1 cellular context compared by ENCODE assay signal in the genomic region with DNA sequence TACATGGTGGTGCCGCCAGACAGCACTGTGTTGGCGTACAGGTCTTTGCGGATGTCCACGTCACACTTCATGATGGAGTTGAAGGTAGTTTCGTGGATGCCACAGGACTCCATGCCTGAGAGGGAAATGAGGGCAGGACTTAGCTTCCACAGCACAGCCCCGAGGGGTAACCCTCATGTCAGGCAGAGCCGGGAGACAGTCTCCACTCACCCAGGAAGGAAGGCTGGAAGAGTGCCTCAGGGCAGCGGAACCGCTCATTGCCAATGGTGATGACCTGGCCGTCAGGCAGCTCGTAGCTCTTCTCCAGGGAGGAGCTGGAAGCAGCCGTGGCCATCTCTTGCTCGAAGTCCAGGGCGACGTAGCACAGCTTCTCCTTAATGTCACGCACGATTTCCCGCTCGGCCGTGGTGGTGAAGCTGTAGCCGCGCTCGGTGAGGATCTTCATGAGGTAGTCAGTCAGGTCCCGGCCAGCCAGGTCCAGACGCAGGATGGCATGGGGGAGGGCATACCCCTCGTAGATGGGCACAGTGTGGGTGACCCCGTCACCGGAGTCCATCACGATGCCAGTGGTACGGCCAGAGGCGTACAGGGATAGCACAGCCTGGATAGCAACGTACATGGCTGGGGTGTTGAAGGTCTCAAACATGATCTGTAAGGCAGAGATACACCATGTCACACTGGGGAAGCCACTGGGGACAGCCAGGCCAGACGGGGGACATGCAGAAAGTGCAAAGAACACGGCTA.
A peak's percentile ranks its signal among the peaks of the same experiment; 100 is the strongest.
TF ChIP-seq lines count a peak whose summit lies in the region.

No MANE protein-coding gene starts in this region.

TF ChIP-seq in K562, 482 proteins besides CTCF, POLR2A, EP300 and RAD21 (continued from another document and continues in another):
- TF ChIP-seq TEAD4 (IDR thresholded peaks at IDR 0.05; ENCODE audit: low read length) (0 out of 2 replicates have a peak, but pooled peaks have one; percentile 2), TEAD4 (CRISPR knock-in tag; IDR thresholded peaks at IDR 0.05; ENCODE audit: borderline replicate concordance) (peak; percentile 80), TOE1 (IDR thresholded peaks at IDR 0.05; ENCODE audit: borderline replicate concordance) (no peak), TOE1 (CRISPR knock-in tag; IDR thresholded peaks at IDR 0.05; ENCODE audit: borderline replicate concordance, low read depth) (peak; percentile 16; the same call in 1 of the 2 replicates), GTF2A2 (tag; IDR thresholded peaks at IDR 0.05) (no peak), ZC3H4 (CRISPR knock-in tag; IDR thresholded peaks at IDR 0.05; ENCODE audit: borderline replicate concordance) (peak; percentile 99), ERF (CRISPR knock-in tag; IDR thresholded peaks at IDR 0.05) (no peak), CHD2 (IDR thresholded peaks at IDR 0.05; ENCODE audit: low read depth, low read length) (peak; percentile 37; the same call in 1 of the 2 replicates), YY1 (IDR thresholded peaks at IDR 0.05; ENCODE audit: borderline replicate concordance in 1 of 3, control insufficient read depth in 1 of 3, extremely low read depth in 1 of 3, insufficient read depth in 3 of 3, insufficient read length in 1 of 3, insufficient replicate concordance in 2 of 3, low read depth in 1 of 3, low read length in 2 of 3) (peak in 1 of 3 experiments; percentile 5), MAX (CRISPR knock-in tag; IDR thresholded peaks at IDR 0.05) (0 out of 2 replicates have a peak, but pooled peaks have one; percentile 13), PCBP1 (IDR thresholded peaks at IDR 0.05; ENCODE audit: low read depth, low read length, poor library complexity, severe bottlenecking) (no peak), PCBP2 (IDR thresholded peaks at IDR 0.05; ENCODE audit: low read depth, low read length, poor library complexity, severe bottlenecking) (no peak), CCNT2 (IDR thresholded peaks at IDR 0.05; ENCODE audit: borderline replicate concordance, extremely low read depth, insufficient read length, low read depth, low read length) (peak; percentile 47), GABPB2 (CRISPR knock-in tag; conservative IDR thresholded peaks at IDR 0.05) (0 out of 2 replicates have a peak, but pooled peaks have one; percentile 70), ZNF584 (CRISPR knock-in tag; IDR thresholded peaks at IDR 0.05; ENCODE audit: low read depth) (no peak), ZNF224 (CRISPR knock-in tag; IDR thresholded peaks at IDR 0.05) (no peak), ZFP30 (CRISPR knock-in tag; IDR thresholded peaks at IDR 0.05; ENCODE audit: borderline replicate concordance) (no peak), HNRNPK (IDR thresholded peaks at IDR 0.05; ENCODE audit: low read depth, low read length, poor library complexity, severe bottlenecking) (no peak), RBM39 (optimal IDR thresholded peaks at IDR 0.05; ENCODE audit: low read depth, low read length) (peak; percentile 99), ZKSCAN8 (CRISPR knock-in tag; IDR thresholded peaks at IDR 0.05) (no peak), SIN3A (IDR thresholded peaks at IDR 0.05; ENCODE audit: borderline replicate concordance in 2 of 2, control insufficient read depth in 1 of 2, low read depth in 2 of 2, low read length in 2 of 2) (no peak), NCOA2 (IDR thresholded peaks at IDR 0.05; ENCODE audit: partially characterized antibody in 2 of 2) (no peak), NKRF (IDR thresholded peaks at IDR 0.05; ENCODE audit: borderline replicate concordance) (no peak), PTBP1 (IDR thresholded peaks at IDR 0.05; ENCODE audit: low read depth, low read length) (peak; percentile 78), KAT8 (IDR thresholded peaks at IDR 0.05; ENCODE audit: low read depth) (no peak), CBFA2T3 (IDR thresholded peaks at IDR 0.05) (no peak), GATAD2A (IDR thresholded peaks at IDR 0.05) (no peak), POLR2B (IDR thresholded peaks at IDR 0.05; ENCODE audit: low read depth, partially characterized antibody) (peak; percentile 61), POLR2AphosphoS5 (IDR thresholded peaks at IDR 0.05; ENCODE audit: control insufficient read depth, insufficient read depth, low read depth, low read length) (peak; percentile 13; the same call in 1 of the 2 replicates), PTTG1 (tag; IDR thresholded peaks at IDR 0.05; ENCODE audit: low read depth) (no peak), JUN (IDR thresholded peaks at IDR 0.05; ENCODE audit: borderline replicate concordance, low read depth, low read length) (no peak), JUN (CRISPR knock-in tag; IDR thresholded peaks at IDR 0.05; ENCODE audit: borderline replicate concordance) (no peak), ETV5 (CRISPR knock-in tag; IDR thresholded peaks at IDR 0.05; ENCODE audit: low read depth) (no peak), HNRNPL (IDR thresholded peaks at IDR 0.05; ENCODE audit: low read depth, low read length) (peak; percentile 36)
- TF ChIP-seq, protein P1, sequence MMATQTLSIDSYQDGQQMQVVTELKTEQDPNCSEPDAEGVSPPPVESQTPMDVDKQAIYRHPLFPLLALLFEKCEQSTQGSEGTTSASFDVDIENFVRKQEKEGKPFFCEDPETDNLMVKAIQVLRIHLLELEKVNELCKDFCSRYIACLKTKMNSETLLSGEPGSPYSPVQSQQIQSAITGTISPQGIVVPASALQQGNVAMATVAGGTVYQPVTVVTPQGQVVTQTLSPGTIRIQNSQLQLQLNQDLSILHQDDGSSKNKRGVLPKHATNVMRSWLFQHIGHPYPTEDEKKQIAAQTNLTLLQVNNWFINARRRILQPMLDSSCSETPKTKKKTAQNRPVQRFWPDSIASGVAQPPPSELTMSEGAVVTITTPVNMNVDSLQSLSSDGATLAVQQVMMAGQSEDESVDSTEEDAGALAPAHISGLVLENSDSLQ (IDR thresholded peaks at IDR 0.05), result no peak
- TF ChIP-seq, protein P2, sequence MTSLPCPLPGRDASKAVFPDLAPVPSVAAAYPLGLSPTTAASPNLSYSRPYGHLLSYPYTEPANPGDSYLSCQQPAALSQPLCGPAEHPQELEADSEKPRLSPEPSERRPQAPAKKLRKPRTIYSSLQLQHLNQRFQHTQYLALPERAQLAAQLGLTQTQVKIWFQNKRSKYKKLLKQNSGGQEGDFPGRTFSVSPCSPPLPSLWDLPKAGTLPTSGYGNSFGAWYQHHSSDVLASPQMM (CRISPR knock-in tag; IDR thresholded peaks at IDR 0.05), result peak; percentile 40; the same call in 1 of the 2 replicates
- TF ChIP-seq, protein P3, sequence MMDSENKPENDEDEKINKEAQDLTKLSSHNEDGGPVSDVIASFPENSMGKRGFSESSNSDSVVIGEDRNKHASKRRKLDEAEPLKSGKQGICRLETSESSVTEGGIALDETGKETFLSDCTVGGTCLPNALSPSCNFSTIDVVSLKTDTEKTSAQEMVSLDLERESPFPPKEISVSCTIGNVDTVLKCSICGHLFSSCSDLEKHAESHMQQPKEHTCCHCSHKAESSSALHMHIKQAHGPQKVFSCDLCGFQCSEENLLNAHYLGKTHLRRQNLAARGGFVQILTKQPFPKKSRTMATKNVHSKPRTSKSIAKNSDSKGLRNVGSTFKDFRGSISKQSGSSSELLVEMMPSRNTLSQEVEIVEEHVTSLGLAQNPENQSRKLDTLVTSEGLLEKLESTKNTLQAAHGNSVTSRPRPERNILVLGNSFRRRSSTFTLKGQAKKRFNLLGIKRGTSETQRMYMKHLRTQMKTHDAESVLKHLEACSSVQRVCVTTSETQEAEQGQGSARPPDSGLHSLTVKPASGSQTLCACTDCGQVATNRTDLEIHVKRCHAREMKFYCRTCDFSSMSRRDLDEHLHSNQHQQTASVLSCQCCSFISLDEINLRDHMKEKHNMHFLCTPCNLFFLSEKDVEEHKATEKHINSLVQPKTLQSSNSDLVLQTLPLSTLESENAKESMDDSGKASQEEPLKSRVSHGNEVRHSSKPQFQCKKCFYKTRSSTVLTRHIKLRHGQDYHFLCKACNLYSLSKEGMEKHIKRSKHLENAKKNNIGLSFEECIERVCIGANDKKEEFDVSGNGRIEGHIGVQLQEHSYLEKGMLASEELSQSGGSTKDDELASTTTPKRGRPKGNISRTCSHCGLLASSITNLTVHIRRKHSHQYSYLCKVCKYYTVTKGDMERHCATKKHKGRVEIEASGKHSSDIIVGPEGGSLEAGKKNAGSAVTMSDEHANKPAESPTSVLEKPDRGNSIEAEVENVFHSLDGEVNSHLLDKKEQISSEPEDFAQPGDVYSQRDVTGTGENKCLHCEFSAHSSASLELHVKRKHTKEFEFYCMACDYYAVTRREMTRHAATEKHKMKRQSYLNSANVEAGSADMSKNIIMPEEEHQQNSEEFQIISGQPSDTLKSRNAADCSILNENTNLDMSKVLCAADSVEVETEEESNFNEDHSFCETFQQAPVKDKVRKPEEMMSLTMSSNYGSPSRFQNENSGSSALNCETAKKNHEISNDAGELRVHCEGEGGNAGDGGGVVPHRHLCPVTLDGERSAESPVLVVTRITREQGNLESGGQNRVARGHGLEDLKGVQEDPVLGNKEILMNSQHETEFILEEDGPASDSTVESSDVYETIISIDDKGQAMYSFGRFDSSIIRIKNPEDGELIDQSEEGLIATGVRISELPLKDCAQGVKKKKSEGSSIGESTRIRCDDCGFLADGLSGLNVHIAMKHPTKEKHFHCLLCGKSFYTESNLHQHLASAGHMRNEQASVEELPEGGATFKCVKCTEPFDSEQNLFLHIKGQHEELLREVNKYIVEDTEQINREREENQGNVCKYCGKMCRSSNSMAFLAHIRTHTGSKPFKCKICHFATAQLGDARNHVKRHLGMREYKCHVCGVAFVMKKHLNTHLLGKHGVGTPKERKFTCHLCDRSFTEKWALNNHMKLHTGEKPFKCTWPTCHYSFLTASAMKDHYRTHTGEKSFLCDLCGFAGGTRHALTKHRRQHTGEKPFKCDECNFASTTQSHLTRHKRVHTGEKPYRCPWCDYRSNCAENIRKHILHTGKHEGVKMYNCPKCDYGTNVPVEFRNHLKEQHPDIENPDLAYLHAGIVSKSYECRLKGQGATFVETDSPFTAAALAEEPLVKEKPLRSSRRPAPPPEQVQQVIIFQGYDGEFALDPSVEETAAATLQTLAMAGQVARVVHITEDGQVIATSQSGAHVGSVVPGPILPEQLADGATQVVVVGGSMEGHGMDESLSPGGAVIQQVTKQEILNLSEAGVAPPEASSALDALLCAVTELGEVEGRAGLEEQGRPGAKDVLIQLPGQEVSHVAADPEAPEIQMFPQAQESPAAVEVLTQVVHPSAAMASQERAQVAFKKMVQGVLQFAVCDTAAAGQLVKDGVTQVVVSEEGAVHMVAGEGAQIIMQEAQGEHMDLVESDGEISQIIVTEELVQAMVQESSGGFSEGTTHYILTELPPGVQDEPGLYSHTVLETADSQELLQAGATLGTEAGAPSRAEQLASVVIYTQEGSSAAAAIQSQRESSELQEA (IDR thresholded peaks at IDR 0.05; ENCODE audit: low read depth), result no peak
- TF ChIP-seq, protein P4, sequence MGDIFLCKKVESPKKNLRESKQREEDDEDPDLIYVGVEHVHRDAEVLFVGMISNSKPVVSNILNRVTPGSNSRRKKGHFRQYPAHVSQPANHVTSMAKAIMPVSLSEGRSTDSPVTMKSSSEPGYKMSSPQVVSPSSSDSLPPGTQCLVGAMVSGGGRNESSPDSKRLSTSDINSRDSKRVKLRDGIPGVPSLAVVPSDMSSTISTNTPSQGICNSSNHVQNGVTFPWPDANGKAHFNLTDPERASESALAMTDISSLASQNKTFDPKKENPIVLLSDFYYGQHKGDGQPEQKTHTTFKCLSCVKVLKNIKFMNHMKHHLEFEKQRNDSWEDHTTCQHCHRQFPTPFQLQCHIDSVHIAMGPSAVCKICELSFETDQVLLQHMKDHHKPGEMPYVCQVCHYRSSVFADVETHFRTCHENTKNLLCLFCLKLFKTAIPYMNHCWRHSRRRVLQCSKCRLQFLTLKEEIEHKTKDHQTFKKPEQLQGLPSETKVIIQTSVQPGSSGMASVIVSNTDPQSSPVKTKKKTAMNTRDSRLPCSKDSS (IDR thresholded peaks at IDR 0.05; ENCODE audit: low read depth, partially characterized antibody), result no peak
- TF ChIP-seq, protein P5, sequence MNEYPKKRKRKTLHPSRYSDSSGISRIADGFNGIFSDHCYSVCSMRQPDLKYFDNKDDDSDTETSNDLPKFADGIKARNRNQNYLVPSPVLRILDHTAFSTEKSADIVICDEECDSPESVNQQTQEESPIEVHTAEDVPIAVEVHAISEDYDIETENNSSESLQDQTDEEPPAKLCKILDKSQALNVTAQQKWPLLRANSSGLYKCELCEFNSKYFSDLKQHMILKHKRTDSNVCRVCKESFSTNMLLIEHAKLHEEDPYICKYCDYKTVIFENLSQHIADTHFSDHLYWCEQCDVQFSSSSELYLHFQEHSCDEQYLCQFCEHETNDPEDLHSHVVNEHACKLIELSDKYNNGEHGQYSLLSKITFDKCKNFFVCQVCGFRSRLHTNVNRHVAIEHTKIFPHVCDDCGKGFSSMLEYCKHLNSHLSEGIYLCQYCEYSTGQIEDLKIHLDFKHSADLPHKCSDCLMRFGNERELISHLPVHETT (CRISPR knock-in tag; conservative IDR thresholded peaks at IDR 0.05 in 1 of 2, IDR thresholded peaks at IDR 0.05 in 1 of 2), result no peak
- TF ChIP-seq, protein P6, sequence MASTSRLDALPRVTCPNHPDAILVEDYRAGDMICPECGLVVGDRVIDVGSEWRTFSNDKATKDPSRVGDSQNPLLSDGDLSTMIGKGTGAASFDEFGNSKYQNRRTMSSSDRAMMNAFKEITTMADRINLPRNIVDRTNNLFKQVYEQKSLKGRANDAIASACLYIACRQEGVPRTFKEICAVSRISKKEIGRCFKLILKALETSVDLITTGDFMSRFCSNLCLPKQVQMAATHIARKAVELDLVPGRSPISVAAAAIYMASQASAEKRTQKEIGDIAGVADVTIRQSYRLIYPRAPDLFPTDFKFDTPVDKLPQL (IDR thresholded peaks at IDR 0.05; ENCODE audit: extremely low read depth, insufficient read length), result no peak
